In the genomic region with DNA sequence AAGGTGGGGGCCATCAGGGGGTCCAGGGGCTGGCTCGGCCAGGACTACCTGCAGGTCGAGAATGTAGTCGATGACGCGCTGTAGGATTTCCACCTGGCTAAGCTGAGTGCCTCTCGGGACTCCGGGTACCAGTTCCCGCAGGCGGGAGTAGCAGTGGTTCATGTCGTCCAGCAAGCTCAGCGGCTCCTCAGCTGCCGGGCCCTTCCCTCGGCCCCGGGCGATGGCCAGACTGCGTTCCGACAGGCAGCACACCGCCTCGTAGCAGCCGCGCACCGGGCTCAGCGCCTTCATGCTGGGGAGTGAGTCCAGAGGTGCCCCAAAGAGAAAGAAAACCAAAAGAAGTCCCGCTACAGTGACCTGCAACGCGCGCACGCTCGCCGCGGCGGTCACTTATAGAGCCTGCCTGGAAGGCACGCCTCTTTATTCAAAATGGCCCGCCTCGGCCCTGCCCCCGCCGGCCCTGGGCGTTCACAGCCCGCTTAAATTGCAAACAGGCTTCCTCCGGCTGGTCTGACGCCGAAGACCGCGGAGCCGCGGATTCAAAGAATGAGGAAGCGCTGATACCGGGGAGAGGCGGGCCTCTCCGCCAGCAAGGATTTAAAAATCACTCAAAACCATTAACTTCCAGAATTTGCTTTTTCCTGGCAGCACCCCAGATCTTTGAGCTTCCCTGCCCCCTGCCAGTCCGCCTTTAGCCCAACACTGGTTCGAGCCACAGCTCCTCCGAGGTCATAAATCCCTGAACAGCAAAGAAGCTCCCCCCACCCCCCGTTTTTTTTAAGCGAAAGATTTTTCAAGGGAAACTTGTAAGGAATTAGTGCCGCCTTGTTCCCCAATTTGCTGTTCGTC, we compare ENCODE assay signal across 8 cellular contexts. TPM values are rescaled to one million over a fixed set of nuclear protein-coding genes. Genes with fewer than 3 reads are reported as not detected.
DNase-seq lines count a peak whose midpoint lies in the region; ATAC-seq, FAIRE-seq and TF ChIP-seq lines count a peak whose summit lies in the region.

A gene with protein sequence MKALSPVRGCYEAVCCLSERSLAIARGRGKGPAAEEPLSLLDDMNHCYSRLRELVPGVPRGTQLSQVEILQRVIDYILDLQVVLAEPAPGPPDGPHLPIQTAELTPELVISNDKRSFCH (minus strand): TSS at position 366 of the 849 bp plus-strand sequence. CDS start 75 bp downstream, at position 291.

- peaks cover 29% of the 10 kb centered on the region for H4K20me1 ChIP-seq in BLaER1
- H4K20me1 ChIP-seq in HepG2 (ENCODE audit: insufficient read depth, low read length), result peaks cover 9% of the 10 kb centered on the region; the same call in 1 of the 2 replicates

- 0 out of 2 replicates have a peak, but pooled peaks have one; percentile 12 for TF ChIP-seq CTCF in HepG2 (CRISPR knock-in tag; IDR thresholded peaks at IDR 0.05)

- POLR2A ChIA-PET in HepG2 (lab: Yijun Ruan, JAX), result interaction anchor here (0.6 to 6.0 kb wide), 14 partner anchors 10 to 132 kb away, joined by 3 to 54 read pairs (median 4); a partner anchor contains a TSS

- TSS peak; percentile 90 for BruUV-seq in HepG2 (replicated peaks; lab: Mats Ljungman, UMichigan)

- ATAC-seq in HG03442 (IDR thresholded peaks at IDR 0.05; ENCODE audit: unreplicated experiment), result peak; percentile 64
- peak; percentile 55 for ATAC-seq in HepG2

- H3K79me2 ChIP-seq in HepG2 (ENCODE audit: insufficient read depth, low read length), result peaks cover 25% of the 10 kb centered on the region

- H3K36me3 ChIP-seq in BLaER1 (peaks cover 26% of the 10 kb centered on the region), HepG2 (replicated peaks in 1 of 2; ENCODE audit: control insufficient read depth in 1 of 2, insufficient read depth in 2 of 2, low read length in 2 of 2) (no peaks in the 10 kb centered on the region)

- TF ChIP-seq POLR2A in HepG2 (IDR thresholded peaks at IDR 0.05; ENCODE audit: insufficient read depth in 1 of 2, low read depth in 2 of 2, low read length in 2 of 2), result peak; percentile 96 to 98

- peak; percentile 67 for DNase-seq in GM19239 (ENCODE audit: insufficient read length, low spot score)
- DNase-seq in NCI-H526 (lab: John Stamatoyannopoulos, UW), result peak; percentile 89 to 96
- DNase-seq in activated CD4-positive, alpha-beta T cell treated with anti-CD3 and anti-CD28 coated beads, Interleukin-2, amount 50 U/mL, for 1 hour, result peak; percentile 93
- DNase-seq in HepG2 (ENCODE audit: low spot score), result peak; percentile 93
- peak; percentile 86 for DNase-seq in stimulated activated CD4-positive, alpha-beta T cell treated with anti-CD3 and anti-CD28 coated beads, Interleukin-4, amount 100 ng/mL, for 1 hour

- H3K4me1 Mint-ChIP-seq in dendritic cell treated with granulocyte-macrophage colony-stimulating factor and Interleukin-4, amounts not matched to agents 40 ng/mL and 50 ng/mL, for 4 days (ENCODE audit: low read depth), result peaks cover 87% of the 10 kb centered on the region

- intact Hi-C loops in dendritic cell treated with granulocyte-macrophage colony-stimulating factor and Interleukin-4, amounts not matched to agents 40 ng/mL and 50 ng/mL, for 4 days (cut with micrococcal nuclease), result no loop called here
- intact Hi-C loops in HepG2 (cut with micrococcal nuclease; ENCODE audit: unreplicated experiment), result loop anchor here (5.0 to 10.0 kb wide), 2 partner anchors 33 to 185 kb away; a partner anchor contains a TSS

- H3K27ac ChIP-seq in BLaER1 (peak within 1 kb of the TSS; percentile 87), HepG2 (ENCODE audit: extremely low read length, insufficient read depth, low read length) (peak within 1 kb of the TSS; percentile 98)

- H3K9me3 ChIP-seq in BLaER1, result no peaks in the 10 kb centered on the region
- H3K9me3 ChIP-seq in HepG2 (ENCODE audit: low read length), result no peaks in the 10 kb centered on the region

- WGBS in HepG2 (ENCODE audit: low lambda C conversion rate), result 2% methylated on average over 18 of the region's 57 CpGs

- peak within 1 kb of the TSS; percentile 96 for H3K4me3 Mint-ChIP-seq in dendritic cell treated with granulocyte-macrophage colony-stimulating factor and Interleukin-4, amounts not matched to agents 40 ng/mL and 50 ng/mL, for 4 days

- H3K27me3 Mint-ChIP-seq in dendritic cell treated with granulocyte-macrophage colony-stimulating factor and Interleukin-4, amounts not matched to agents 40 ng/mL and 50 ng/mL, for 4 days, result peaks cover 44% of the 10 kb centered on the region

- no peaks in the 10 kb centered on the region for H3K27me3 ChIP-seq in BLaER1
- no peaks in the 10 kb centered on the region; a peak in 1 of 5 replicates for H3K27me3 ChIP-seq in HepG2 (ENCODE audit: control insufficient read depth in 1 of 2, insufficient read depth in 2 of 2, low read length in 2 of 2)

- CTCF ChIA-PET in HepG2 (lab: Yijun Ruan, JAX; ENCODE audit: low intra/inter-chr PET ratio, low total read pairs), result no interaction called here

- H3K9ac ChIP-seq in BLaER1 (peak within 1 kb of the TSS; percentile 97), HepG2 (ENCODE audit: insufficient read depth, low read depth, low read length) (peak within 1 kb of the TSS; percentile 97)

- H3K4me3 ChIP-seq in BLaER1 (peak within 1 kb of the TSS; percentile 95), HepG2 (replicated peaks in 1 of 3; ENCODE audit: insufficient read depth in 1 of 3, low read depth in 2 of 3, low read length in 3 of 3) (peak within 1 kb of the TSS; percentile 73 to 98 (median 83))

- H3K4me1 ChIP-seq in BLaER1 (peaks cover 71% of the 10 kb centered on the region), HepG2 (ENCODE audit: insufficient read depth, low read length) (peaks cover 77% of the 10 kb centered on the region)

- no peak within 1 kb of the TSS for H2AFZ ChIP-seq in HepG2 (ENCODE audit: low read length)

- H3K9me3 Mint-ChIP-seq in dendritic cell treated with granulocyte-macrophage colony-stimulating factor and Interleukin-4, amounts not matched to agents 40 ng/mL and 50 ng/mL, for 4 days, result no peaks in the 10 kb centered on the region

- peaks cover 35% of the 10 kb centered on the region for H3K36me3 Mint-ChIP-seq in dendritic cell treated with granulocyte-macrophage colony-stimulating factor and Interleukin-4, amounts not matched to agents 40 ng/mL and 50 ng/mL, for 4 days (ENCODE audit: low read depth)

- H3K4me2 ChIP-seq in BLaER1, result peak within 1 kb of the TSS; percentile 96
- peak within 1 kb of the TSS; percentile 95 for H3K4me2 ChIP-seq in HepG2 (ENCODE audit: low read depth, low read length)

- peak within 1 kb of the TSS; percentile 97 for H3K27ac Mint-ChIP-seq in dendritic cell treated with granulocyte-macrophage colony-stimulating factor and Interleukin-4, amounts not matched to agents 40 ng/mL and 50 ng/mL, for 4 days

- in situ Hi-C loops in HepG2 (cut with HindIII; ENCODE audit: extremely low pct_ligation_motif_present, low pct_unique_long_range_greater_than_20kb), result no loop called here

- FAIRE-seq in GM19239 (lab: Jason Lieb, UNC), result peak; percentile 84
- FAIRE-seq in HepG2 (lab: Jason Lieb, UNC), result peak; percentile 21

- TF ChIP-seq EP300 in HepG2 (IDR thresholded peaks at IDR 0.05; ENCODE audit: low read depth in 2 of 2, low read length in 2 of 2) (peak in 1 of 2 experiments; percentile 16; a peak in 1 of 4 replicates), HepG2 (CRISPR knock-in tag; IDR thresholded peaks at IDR 0.05; ENCODE audit: borderline replicate concordance) (no peak)

- TF ChIP-seq RAD21 in HepG2 (CRISPR knock-in tag; IDR thresholded peaks at IDR 0.05), result 0 out of 2 replicates have a peak, but pooled peaks have one; percentile 34

TF ChIP-seq in HepG2, 621 proteins besides CTCF, POLR2A, EP300 and RAD21 (continues in another document):
- TF ChIP-seq MED13 (CRISPR knock-in tag; IDR thresholded peaks at IDR 0.05), result no peak
- peak; percentile 50; the same call in 1 of the 2 replicates for TF ChIP-seq BORCS8-MEF2B (CRISPR knock-in tag; IDR thresholded peaks at IDR 0.05)
- TF ChIP-seq, protein P1, sequence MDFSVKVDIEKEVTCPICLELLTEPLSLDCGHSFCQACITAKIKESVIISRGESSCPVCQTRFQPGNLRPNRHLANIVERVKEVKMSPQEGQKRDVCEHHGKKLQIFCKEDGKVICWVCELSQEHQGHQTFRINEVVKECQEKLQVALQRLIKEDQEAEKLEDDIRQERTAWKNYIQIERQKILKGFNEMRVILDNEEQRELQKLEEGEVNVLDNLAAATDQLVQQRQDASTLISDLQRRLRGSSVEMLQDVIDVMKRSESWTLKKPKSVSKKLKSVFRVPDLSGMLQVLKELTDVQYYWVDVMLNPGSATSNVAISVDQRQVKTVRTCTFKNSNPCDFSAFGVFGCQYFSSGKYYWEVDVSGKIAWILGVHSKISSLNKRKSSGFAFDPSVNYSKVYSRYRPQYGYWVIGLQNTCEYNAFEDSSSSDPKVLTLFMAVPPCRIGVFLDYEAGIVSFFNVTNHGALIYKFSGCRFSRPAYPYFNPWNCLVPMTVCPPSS (IDR thresholded peaks at IDR 0.05), result no peak

RNA-seq across cellular contexts. Expression of the gene that starts here (rescaled TPM):
- 67.8 and 115 TPM in 2 replicates for total RNA-seq in HepG2 (2016; rRNA removed; fragmentation: Illumina TruSeq; extraction: Trizol)
- 119 and 126 TPM in 2 replicates for total RNA-seq in HepG2 (2016; cell fraction: cytosol; rRNA removed; fragmentation: Illumina TruSeq; extraction: Trizol; ENCODE audit: low read depth)
- total RNA-seq in HepG2 (2016; cell fraction: insoluble cytoplasmic fraction; rRNA removed; fragmentation: Illumina TruSeq; extraction: Trizol), result 65.6 and 120 TPM in 2 replicates
- total RNA-seq in HepG2 (2016; cell fraction: membrane; rRNA removed; fragmentation: Illumina TruSeq; extraction: Trizol), result 79.8 and 82.4 TPM in 2 replicates
- 82.3 and 85.6 TPM in 2 replicates for total RNA-seq in HepG2 (2016; cell fraction: nucleus; rRNA removed; fragmentation: Illumina TruSeq; extraction: Trizol)
- 34.9 and 64.8 TPM in 2 replicates for polyA plus RNA-seq in HepG2 (2011; rRNA removed)
- polyA plus RNA-seq in HepG2 (2011; cell fraction: cytosol; rRNA removed), result 40.3 and 106 TPM in 2 replicates
- polyA plus RNA-seq in HepG2 (2011; cell fraction: nucleus; rRNA removed), result 50.4 and 124 TPM in 2 replicates
- 19.1 and 19.4 TPM in 2 replicates for polyA plus RNA-seq in HepG2 (2012)
- polyA plus RNA-seq in HepG2 (2016; cell fraction: cytosol; fragmentation: Illumina TruSeq; extraction: Trizol; ENCODE audit: low read depth), result 19.4 and 20.9 TPM in 2 replicates
- polyA plus RNA-seq in HepG2 (2016; cell fraction: insoluble cytoplasmic fraction; fragmentation: Illumina TruSeq; extraction: Trizol; ENCODE audit: low read depth), result 67.3 and 67.6 TPM in 2 replicates
- polyA plus RNA-seq in HepG2 (2016; cell fraction: membrane; fragmentation: Illumina TruSeq; extraction: Trizol; ENCODE audit: low read depth), result 27.8 and 28.9 TPM in 2 replicates
- 106 and 110 TPM in 2 replicates for polyA plus RNA-seq in HepG2 (2016; cell fraction: nucleus; fragmentation: Illumina TruSeq; extraction: Trizol; ENCODE audit: insufficient read depth, low read depth)
- polyA minus RNA-seq in HepG2 (2011; rRNA and poly(A)+ RNA removed; ENCODE audit: low replicate concordance), result 66.2 and 315 TPM in 2 replicates
- polyA minus RNA-seq in HepG2 (2011; cell fraction: cytosol; rRNA and poly(A)+ RNA removed), result 18.4 and 43.5 TPM in 2 replicates
- polyA minus RNA-seq in HepG2 (2011; cell fraction: nucleus; rRNA and poly(A)+ RNA removed), result 53.5 and 115 TPM in 2 replicates

Comparison
In these comparisons a context has a peak if more than half of its experiments do, and no peak if none do; other contexts are left out.
1. Peak in every context shown above with its lines: DNase-seq, ATAC-seq, H3K4me3 ChIP-seq and H3K27ac ChIP-seq.